Comparison of ENCODE assay signal across 15 cellular contexts in the genomic region with DNA sequence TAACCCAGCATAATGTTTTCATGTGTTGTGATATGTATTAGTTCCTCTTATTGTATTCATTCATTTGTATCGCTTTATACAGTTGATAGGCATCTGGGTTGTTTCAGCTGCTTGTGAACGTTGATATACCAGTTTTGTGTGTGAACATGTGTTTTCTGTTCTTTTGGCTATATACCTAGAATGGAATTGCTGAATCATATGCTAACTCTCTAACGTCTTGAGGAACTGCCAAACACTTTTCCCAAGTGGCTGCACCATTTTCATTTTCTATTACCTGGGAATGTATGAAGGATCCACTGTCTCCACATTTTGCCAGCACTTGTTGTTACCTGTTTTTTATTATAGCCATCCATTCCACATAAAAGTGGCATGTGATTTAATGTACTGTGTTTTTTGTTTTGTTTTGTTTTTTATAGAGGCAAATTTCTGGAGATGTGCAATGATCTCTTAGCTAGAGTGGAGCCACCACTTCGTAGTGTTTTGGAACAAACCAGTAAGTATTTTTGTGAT. TPM values are rescaled to one million over a fixed set of nuclear protein-coding genes. Genes with fewer than 3 reads are reported as not detected.
A peak's percentile ranks its signal among the peaks of the same experiment; 100 is the strongest.
DNase-seq lines count a peak whose midpoint lies in the region; ATAC-seq and TF ChIP-seq lines count a peak whose summit lies in the region.
"Had no signal": no experiment of that assay in that cellular context is flagged by ENCODE, and none has a peak within 500 bp of the region (broad histone marks: within the 10 kb centered on the region; RNA-seq: fewer than 3 reads in every experiment).

No MANE protein-coding gene starts in this region.

- no peaks in the 10 kb centered on the region for H3K36me3 ChIP-seq in testis (ENCODE audit: low read depth, missing control alignments)

- peaks cover 4 to 27% of the 10 kb centered on the region in 2 donors for H3K36me3 Mint-ChIP-seq in activated T-cell treated with anti-CD3 and anti-CD28 coated beads, Interleukin-2, amount 50 U/mL, for 72 hours (ENCODE audit: insufficient read depth in 2 of 2)
- peaks cover 45% of the 10 kb centered on the region for H3K36me3 Mint-ChIP-seq in activated T-cell treated with anti-CD3 and anti-CD28 coated beads, Interleukin-2, amount 50 U/mL, for 4 hours (ENCODE audit: insufficient read depth)

- peak overlapping the region; percentile 90 for H3K27ac Mint-ChIP-seq in activated T-cell treated with anti-CD3 and anti-CD28 coated beads, Interleukin-2, amount 50 U/mL, for 72 hours

- no peaks in the 10 kb centered on the region for H3K9me3 Mint-ChIP-seq in activated T-cell treated with anti-CD3 and anti-CD28 coated beads, Interleukin-2, amount 50 U/mL, for 72 hours
- H3K9me3 Mint-ChIP-seq in activated T-cell treated with anti-CD3 and anti-CD28 coated beads, Interleukin-2, amount 50 U/mL, for 4 hours, result no peaks in the 10 kb centered on the region

- WGBS in testis, 2 donors, result 83 to 88% methylated on average over 4 of the region's 4 CpGs

- no peaks in the 10 kb centered on the region for H3K27me3 Mint-ChIP-seq in activated T-cell treated with anti-CD3 and anti-CD28 coated beads, Interleukin-2, amount 50 U/mL, for 72 hours (ENCODE audit: low read depth)
- H3K27me3 Mint-ChIP-seq in activated T-cell treated with anti-CD3 and anti-CD28 coated beads, Interleukin-2, amount 50 U/mL, for 4 hours (ENCODE audit: low read depth), result no peaks in the 10 kb centered on the region

- TF ChIP-seq CTCF in astrocyte of the spinal cord (IDR thresholded peaks at IDR 0.05; ENCODE audit: low read depth, low read length), result no peak
- TF ChIP-seq CTCF in fibroblast of mammary gland (conservative IDR thresholded peaks at IDR 0.05; ENCODE audit: control insufficient read depth, insufficient read depth, low read depth, low read length), result no peak
- TF ChIP-seq CTCF in testis (IDR thresholded peaks at IDR 0.05), result no peak

- no peaks in the 10 kb centered on the region for H3K27me3 ChIP-seq in testis

- H3K4me1 Mint-ChIP-seq in activated T-cell treated with anti-CD3 and anti-CD28 coated beads, Interleukin-2, amount 50 U/mL, for 72 hours (ENCODE audit: low read depth), result peaks cover 5% of the 10 kb centered on the region
- H3K4me1 Mint-ChIP-seq in activated T-cell treated with anti-CD3 and anti-CD28 coated beads, Interleukin-2, amount 50 U/mL, for 4 hours (ENCODE audit: low read depth), result peaks cover 3% of the 10 kb centered on the region
- H3K4me1 Mint-ChIP-seq: CD14-positive monocyte had no signal

- DNase-seq in activated T-cell treated with anti-CD3 and anti-CD28 coated beads, Interleukin-2, amount 50 U/mL, for 72 hours, result no peak
- no peak for DNase-seq in activated T-cell treated with anti-CD3 and anti-CD28 coated beads, Interleukin-2, amount 50 U/mL, for 4 hours
- DNase-seq in astrocyte of the spinal cord (ENCODE audit: low read depth, low spot score) (peak; percentile 23), fibroblast of mammary gland (ENCODE audit: low read depth) (peak; percentile 61), testis (no peak), DMS 273 (lab: John Stamatoyannopoulos, UW; ENCODE audit: unreplicated experiment) (no peak)
- DNase-seq: COR-L47, EL, NCI-H187, NCI-H345, NCI-H526 treated with DMSO at 0.1 percent for 48 hours, SHP77 treated with DMSO at 0.1 percent for 48 hours had no signal

- intact Hi-C loops in testis (cut with DNase I; ENCODE audit: low total_unique reads), result no loop called here

- H3K9me3 ChIP-seq in testis, result no peaks in the 10 kb centered on the region
- H3K9me3 ChIP-seq: HAP-1 had no signal

- no peak for ATAC-seq in activated T-cell treated with anti-CD3 and anti-CD28 coated beads, Interleukin-2, amount 50 U/mL, for 72 hours (replicated peaks in 1 of 2)
- ATAC-seq in activated T-cell treated with anti-CD3 and anti-CD28 coated beads, Interleukin-2, amount 50 U/mL, for 4 hours, result no peak
- no peak for ATAC-seq in HG02852 (IDR thresholded peaks at IDR 0.05; ENCODE audit: unreplicated experiment)

- H3K4me3 ChIP-seq in astrocyte of the spinal cord (ENCODE audit: low read depth, low read length) (no peak overlapping the region), fibroblast of mammary gland (ENCODE audit: control insufficient read depth, low read depth, low read length) (no peak overlapping the region), testis (no peak overlapping the region)
- H3K4me3 ChIP-seq: HAP-1 had no signal

- in situ Hi-C loops in astrocyte of the spinal cord (cut with HindIII; ENCODE audit: low sequenced_read_pairs), result no loop called here

- no peak for TF ChIP-seq POLR2A in testis (IDR thresholded peaks at IDR 0.05)

- no peak overlapping the region for H3K4me3 Mint-ChIP-seq in activated T-cell treated with anti-CD3 and anti-CD28 coated beads, Interleukin-2, amount 50 U/mL, for 72 hours
- no peak overlapping the region for H3K4me3 Mint-ChIP-seq in activated T-cell treated with anti-CD3 and anti-CD28 coated beads, Interleukin-2, amount 50 U/mL, for 4 hours
- H3K4me3 Mint-ChIP-seq: CD14-positive monocyte had no signal

- no peaks in the 10 kb centered on the region for H3K4me1 ChIP-seq in testis
- H3K4me1 ChIP-seq: HAP-1 had no signal

- H3K27ac ChIP-seq in testis, result no peak overlapping the region

RNA-seq across cellular contexts. Expression of a gene that starts 34.6 kb away (rescaled TPM):
- 100 to 1,000 TPM; 173 to 213 TPM for total RNA-seq in activated T-cell treated with anti-CD3 and anti-CD28 coated beads, Interleukin-2, amount 50 U/mL, for 72 hours
- 100 to 1,000 TPM; 258 to 302 (median 277) TPM for total RNA-seq in activated T-cell treated with anti-CD3 and anti-CD28 coated beads, Interleukin-2, amount 50 U/mL, for 4 hours
- total RNA-seq in testis, result 100 to 1,000 TPM; 107 to 108 TPM
- 143 TPM for polyA plus RNA-seq in testis (ENCODE audit: insufficient read depth, low read depth, low replicate concordance)

Comparison
In these comparisons a context has a peak if more than half of its experiments do, and no peak if none do; other contexts are left out.
1. DNase-seq: peak in astrocyte of the spinal cord (single experiment) and fibroblast of mammary gland (single experiment); none in activated T-cell treated with anti-CD3 and anti-CD28 coated beads, Interleukin-2, amount 50 U/mL, for 72 hours (0 of 2), activated T-cell treated with anti-CD3 and anti-CD28 coated beads, Interleukin-2, amount 50 U/mL, for 4 hours (single experiment), testis (single experiment) and DMS 273 (single experiment).